ENCODE assay signal across 28 cellular contexts in genomic region chr4:128657638-128658037, GRCh38.
DNase-seq lines count a peak whose midpoint lies in the region; ATAC-seq and TF ChIP-seq lines count a peak whose summit lies in the region.
"Had no signal": no experiment of that assay in that cellular context is flagged by ENCODE, and none has a peak within 500 bp of the region (broad histone marks: within the 10 kb centered on the region; RNA-seq: fewer than 3 reads in every experiment).

No MANE protein-coding gene starts in this region.

- no peaks in the 10 kb centered on the region for H3K36me3 ChIP-seq in SK-N-SH (replicated peaks in 1 of 2; ENCODE audit: control insufficient read depth in 1 of 2, insufficient read depth in 2 of 2, low read length in 1 of 2)
- no peaks in the 10 kb centered on the region for H3K36me3 ChIP-seq in ascending aorta
- no peaks in the 10 kb centered on the region for H3K36me3 ChIP-seq in parathyroid adenoma (ENCODE audit: control insufficient read depth, insufficient read depth, low read length)
- H3K36me3 ChIP-seq in tibial artery: no peaks in the 10 kb centered on the region
- H3K36me3 ChIP-seq in HAP-1 (replicated peaks): no peaks in the 10 kb centered on the region
- H3K36me3 ChIP-seq: cardiac muscle cell, spleen had no signal

- no peak for TF ChIP-seq EP300 in SK-N-SH (IDR thresholded peaks at IDR 0.05; ENCODE audit: borderline replicate concordance in 1 of 2, low read depth in 1 of 2, low read length in 1 of 2)

- no peaks in the 10 kb centered on the region for H3K9me3 ChIP-seq in SK-N-SH
- H3K9me3 ChIP-seq in ascending aorta: peaks cover 0 to 7% of the 10 kb centered on the region in 2 donors
- no peaks in the 10 kb centered on the region for H3K9me3 ChIP-seq in parathyroid adenoma (ENCODE audit: control insufficient read depth, low read length)
- H3K9me3 ChIP-seq in tibial artery: no peaks in the 10 kb centered on the region
- peaks cover 2% of the 10 kb centered on the region for H3K9me3 ChIP-seq in HAP-1

- no peaks in the 10 kb centered on the region for H3K9me2 ChIP-seq in SK-N-SH

- POLR2A ChIA-PET in SK-N-SH (lab: Yijun Ruan, JAX): no interaction called here

- ATAC-seq in SK-N-SH treated with all-trans-retinoic acid at 6 μM for 48 hours: no peak; the same call in 2 of the 3 replicates
- ATAC-seq in GM19395 (IDR thresholded peaks at IDR 0.05; ENCODE audit: unreplicated experiment): no peak
- ATAC-seq: activated T-cell treated with anti-CD3 and anti-CD28 coated beads, Interleukin-2, amount 50 U/mL, for 4 hours; CD8-positive, alpha-beta T cell; esophagus mucosa; naive thymus-derived CD4-positive, alpha-beta T cell had no signal

- no peaks in the 10 kb centered on the region for H3K27me3 ChIP-seq in SK-N-SH (ENCODE audit: insufficient read depth)
- H3K27me3 ChIP-seq in ascending aorta: no peaks in the 10 kb centered on the region
- H3K27me3 ChIP-seq in parathyroid adenoma (ENCODE audit: control insufficient read depth, insufficient read depth, low read length): no peaks in the 10 kb centered on the region
- H3K27me3 ChIP-seq in tibial artery: no peaks in the 10 kb centered on the region
- no peaks in the 10 kb centered on the region for H3K27me3 ChIP-seq in HAP-1 (ENCODE audit: low read depth)
- H3K27me3 ChIP-seq: spleen had no signal

- DNase-seq in SK-N-SH: no peak
- DNase-seq in ascending aorta (ENCODE audit: low spot score in 2 of 2): no peak
- DNase-seq in tibial artery: no peak
- no peak for DNase-seq in HAP-1 (ENCODE audit: low spot score in 2 of 2)
- DNase-seq in lower leg skin (ENCODE audit: low spot score in 2 of 2): no peak
- DNase-seq: activated CD4-positive, alpha-beta T cell treated with anti-CD3 and anti-CD28 coated beads for 48 hours; activated naive CD4-positive, alpha-beta T cell treated with Interleukin-2 at 50 U/mL for 16 hours; activated T-cell treated with anti-CD3 and anti-CD28 coated beads, Interleukin-2, amount 50 U/mL, for 4 hours; amniotic stem cell; CD8-positive, alpha-beta T cell; endodermal cell; foreskin melanocyte; hippocampal formation; left colon; naive thymus-derived CD4-positive, alpha-beta T cell; NCI-H510A; occipital lobe; OCI-M1; spleen; stimulated activated CD4-positive, alpha-beta T cell treated with anti-CD3 and anti-CD28 coated beads, Interleukin-2, amount 100 ng/mL, for 48 hours; substantia nigra had no signal

- peak overlapping the region in 1 of 2 experiments; percentile 34; a peak in 2 of 4 replicates for H3K27ac ChIP-seq in SK-N-SH (ENCODE audit: low read depth in 2 of 2, low read length in 1 of 2)
- peak overlapping the region; percentile 81 to 86 for H3K27ac ChIP-seq in ascending aorta
- peak overlapping the region; percentile 44 for H3K27ac ChIP-seq in parathyroid adenoma
- peak overlapping the region; percentile 79 to 83 for H3K27ac ChIP-seq in tibial artery
- H3K27ac ChIP-seq: 22Rv1, cardiac muscle cell, SK-N-MC had no signal

- no peak for TF ChIP-seq RAD21 in SK-N-SH (IDR thresholded peaks at IDR 0.05; ENCODE audit: low read length)

- intact Hi-C loops in ascending aorta (cut with DNase I) (loop anchor here (2.0 to 5.0 kb wide), 2 partner anchors 130 to 153 kb away; no protein-coding TSS in a partner anchor), tibial artery (cut with DNase I; ENCODE audit: low total_unique reads) (no loop called here), lower leg skin (cut with DNase I; ENCODE audit: low total_unique reads) (no loop called here)

- H3K9ac ChIP-seq in SK-N-SH: no peak overlapping the region
- H3K9ac ChIP-seq in parathyroid adenoma: no peak overlapping the region

- H3F3A ChIP-seq in SK-N-SH (replicated peaks; ENCODE audit: insufficient read depth): no peaks in the 10 kb centered on the region

- H3K4me1 ChIP-seq in SK-N-SH (ENCODE audit: control insufficient read depth in 1 of 2, insufficient read depth in 2 of 2, low read depth in 1 of 2, low read length in 1 of 2) (peaks cover 0 to 2% of the 10 kb centered on the region in 2 experiments; a peak in 2 of 4 replicates), ascending aorta (peaks cover 3 to 39% of the 10 kb centered on the region in 2 donors), parathyroid adenoma (no peaks in the 10 kb centered on the region), tibial artery (peaks cover 0 to 54% (median 41%) of the 10 kb centered on the region in 4 donors), HAP-1 (peaks cover 5% of the 10 kb centered on the region; the same call in 1 of the 2 replicates)

- H2AFZ ChIP-seq in SK-N-SH (ENCODE audit: low read depth) (0 out of 2 replicates have a peak overlapping the region, but pooled peaks have one; percentile 4), parathyroid adenoma (no peak overlapping the region)

- no peak for TF ChIP-seq POLR2A in lower leg skin (IDR thresholded peaks at IDR 0.05)

- H3K4me3 ChIP-seq in SK-N-SH (ENCODE audit: low read depth in 2 of 2, low read length in 1 of 2): no peak overlapping the region
- H3K4me3 ChIP-seq in ascending aorta: no peak overlapping the region
- H3K4me3 ChIP-seq in parathyroid adenoma (ENCODE audit: low read depth, low read length): no peak overlapping the region
- H3K4me3 ChIP-seq in tibial artery: no peak overlapping the region
- H3K4me3 ChIP-seq in HAP-1: no peak overlapping the region
- H3K4me3 ChIP-seq in lower leg skin (ENCODE audit: low read depth, poor library complexity, severe bottlenecking): no peak overlapping the region
- H3K4me3 ChIP-seq: cardiac muscle cell, SK-N-MC, spleen had no signal

- in situ Hi-C loops in HAP-1 (cut with MboI; ENCODE audit: low sequenced_read_pairs): no loop called here

- WGBS in SK-N-SH (ENCODE audit: low lambda C conversion rate): 94% methylated on average over 4 of the region's 4 CpGs
- WGBS in lower leg skin, 2 donors: 91 to 95% methylated on average over 4 of the region's 4 CpGs

- CTCF ChIA-PET in SK-N-SH (lab: Yijun Ruan, JAX): no interaction called here

- H3K4me2 ChIP-seq in SK-N-SH (no peak overlapping the region), parathyroid adenoma (ENCODE audit: low read length) (no peak overlapping the region)

- no peaks in the 10 kb centered on the region for H3K79me2 ChIP-seq in SK-N-SH (ENCODE audit: insufficient read depth)
- H3K79me2 ChIP-seq in parathyroid adenoma: no peaks in the 10 kb centered on the region

- TF ChIP-seq CTCF in SK-N-SH (IDR thresholded peaks at IDR 0.05): no peak
- TF ChIP-seq CTCF in ascending aorta (IDR thresholded peaks at IDR 0.05): no peak
- TF ChIP-seq CTCF in parathyroid adenoma (IDR thresholded peaks at IDR 0.05): no peak
- no peak for TF ChIP-seq CTCF in tibial artery (IDR thresholded peaks at IDR 0.05)
- no peak for TF ChIP-seq CTCF in lower leg skin (IDR thresholded peaks at IDR 0.05)

- H4K20me1 ChIP-seq in SK-N-SH (ENCODE audit: insufficient read depth): no peaks in the 10 kb centered on the region

TF ChIP-seq in SK-N-SH, 30 proteins besides CTCF, POLR2A, EP300 and RAD21 (continues in another document):
- TF ChIP-seq NRF1 (IDR thresholded peaks at IDR 0.05; ENCODE audit: low read depth, low read length) (no peak), REST (IDR thresholded peaks at IDR 0.05; ENCODE audit: low read depth, low read length) (no peak)

TF ChIP-seq in SK-N-SH treated with all-trans-retinoic acid at 6 μM for 48 hours, 23 proteins besides CTCF, POLR2A, EP300 and RAD21 (continues in another document):
- TF ChIP-seq TOX (CRISPR knock-in tag; IDR thresholded peaks at IDR 0.05; ENCODE audit: borderline replicate concordance): no peak
- no peak for TF ChIP-seq BACH2 (CRISPR knock-in tag; IDR thresholded peaks at IDR 0.05; ENCODE audit: borderline replicate concordance)
- no peak for TF ChIP-seq RARB (CRISPR knock-in tag; IDR thresholded peaks at IDR 0.05)
- TF ChIP-seq SNAI2 (CRISPR knock-in tag; IDR thresholded peaks at IDR 0.05): no peak
- TF ChIP-seq CSRNP3 (CRISPR knock-in tag; IDR thresholded peaks at IDR 0.05): no peak
- TF ChIP-seq ESRRG (CRISPR knock-in tag; IDR thresholded peaks at IDR 0.05): no peak
- no peak for TF ChIP-seq ZFP3 (CRISPR knock-in tag; IDR thresholded peaks at IDR 0.05)
- no peak for TF ChIP-seq ARNTL (CRISPR knock-in tag; IDR thresholded peaks at IDR 0.05; ENCODE audit: borderline replicate concordance, low read depth)
- no peak for TF ChIP-seq CREB5 (CRISPR knock-in tag; IDR thresholded peaks at IDR 0.05; ENCODE audit: low read depth)
